Comparison of ENCODE assay signal across 2 cellular contexts in the genomic region with DNA sequence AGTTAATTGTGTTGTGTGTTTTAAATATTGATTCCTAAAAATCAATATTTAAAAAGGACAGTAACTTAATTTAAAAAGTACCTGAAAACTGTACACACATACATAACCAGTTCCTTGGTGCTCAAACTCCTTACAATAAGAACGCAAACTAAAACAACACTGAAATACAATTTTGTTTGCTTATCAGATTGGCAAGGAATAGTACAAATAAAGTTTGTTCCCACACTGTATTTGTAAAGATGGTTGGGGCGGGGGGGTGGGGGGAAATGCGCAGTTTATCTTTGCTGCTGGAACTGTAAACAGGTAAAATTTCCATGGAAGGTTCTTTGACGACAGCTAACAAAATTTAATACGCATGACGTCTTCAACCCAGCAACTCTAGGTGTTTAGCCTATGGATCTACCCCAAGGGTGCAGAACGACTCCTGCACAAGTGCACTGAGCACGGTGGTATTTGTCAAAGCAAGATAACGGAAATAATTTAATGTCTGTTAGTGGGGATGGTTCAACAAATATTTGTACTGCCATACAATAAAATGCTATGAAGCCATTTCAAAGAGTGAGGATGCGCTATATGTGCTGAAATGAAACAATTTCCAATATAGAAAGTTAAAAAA.
TF ChIP-seq lines count a peak whose summit lies in the region.

No MANE protein-coding gene starts in this region.

TF ChIP-seq in GM23338, 12 proteins besides CTCF, POLR2A, EP300 and RAD21 (continued from another document):
- TF ChIP-seq, protein P1, sequence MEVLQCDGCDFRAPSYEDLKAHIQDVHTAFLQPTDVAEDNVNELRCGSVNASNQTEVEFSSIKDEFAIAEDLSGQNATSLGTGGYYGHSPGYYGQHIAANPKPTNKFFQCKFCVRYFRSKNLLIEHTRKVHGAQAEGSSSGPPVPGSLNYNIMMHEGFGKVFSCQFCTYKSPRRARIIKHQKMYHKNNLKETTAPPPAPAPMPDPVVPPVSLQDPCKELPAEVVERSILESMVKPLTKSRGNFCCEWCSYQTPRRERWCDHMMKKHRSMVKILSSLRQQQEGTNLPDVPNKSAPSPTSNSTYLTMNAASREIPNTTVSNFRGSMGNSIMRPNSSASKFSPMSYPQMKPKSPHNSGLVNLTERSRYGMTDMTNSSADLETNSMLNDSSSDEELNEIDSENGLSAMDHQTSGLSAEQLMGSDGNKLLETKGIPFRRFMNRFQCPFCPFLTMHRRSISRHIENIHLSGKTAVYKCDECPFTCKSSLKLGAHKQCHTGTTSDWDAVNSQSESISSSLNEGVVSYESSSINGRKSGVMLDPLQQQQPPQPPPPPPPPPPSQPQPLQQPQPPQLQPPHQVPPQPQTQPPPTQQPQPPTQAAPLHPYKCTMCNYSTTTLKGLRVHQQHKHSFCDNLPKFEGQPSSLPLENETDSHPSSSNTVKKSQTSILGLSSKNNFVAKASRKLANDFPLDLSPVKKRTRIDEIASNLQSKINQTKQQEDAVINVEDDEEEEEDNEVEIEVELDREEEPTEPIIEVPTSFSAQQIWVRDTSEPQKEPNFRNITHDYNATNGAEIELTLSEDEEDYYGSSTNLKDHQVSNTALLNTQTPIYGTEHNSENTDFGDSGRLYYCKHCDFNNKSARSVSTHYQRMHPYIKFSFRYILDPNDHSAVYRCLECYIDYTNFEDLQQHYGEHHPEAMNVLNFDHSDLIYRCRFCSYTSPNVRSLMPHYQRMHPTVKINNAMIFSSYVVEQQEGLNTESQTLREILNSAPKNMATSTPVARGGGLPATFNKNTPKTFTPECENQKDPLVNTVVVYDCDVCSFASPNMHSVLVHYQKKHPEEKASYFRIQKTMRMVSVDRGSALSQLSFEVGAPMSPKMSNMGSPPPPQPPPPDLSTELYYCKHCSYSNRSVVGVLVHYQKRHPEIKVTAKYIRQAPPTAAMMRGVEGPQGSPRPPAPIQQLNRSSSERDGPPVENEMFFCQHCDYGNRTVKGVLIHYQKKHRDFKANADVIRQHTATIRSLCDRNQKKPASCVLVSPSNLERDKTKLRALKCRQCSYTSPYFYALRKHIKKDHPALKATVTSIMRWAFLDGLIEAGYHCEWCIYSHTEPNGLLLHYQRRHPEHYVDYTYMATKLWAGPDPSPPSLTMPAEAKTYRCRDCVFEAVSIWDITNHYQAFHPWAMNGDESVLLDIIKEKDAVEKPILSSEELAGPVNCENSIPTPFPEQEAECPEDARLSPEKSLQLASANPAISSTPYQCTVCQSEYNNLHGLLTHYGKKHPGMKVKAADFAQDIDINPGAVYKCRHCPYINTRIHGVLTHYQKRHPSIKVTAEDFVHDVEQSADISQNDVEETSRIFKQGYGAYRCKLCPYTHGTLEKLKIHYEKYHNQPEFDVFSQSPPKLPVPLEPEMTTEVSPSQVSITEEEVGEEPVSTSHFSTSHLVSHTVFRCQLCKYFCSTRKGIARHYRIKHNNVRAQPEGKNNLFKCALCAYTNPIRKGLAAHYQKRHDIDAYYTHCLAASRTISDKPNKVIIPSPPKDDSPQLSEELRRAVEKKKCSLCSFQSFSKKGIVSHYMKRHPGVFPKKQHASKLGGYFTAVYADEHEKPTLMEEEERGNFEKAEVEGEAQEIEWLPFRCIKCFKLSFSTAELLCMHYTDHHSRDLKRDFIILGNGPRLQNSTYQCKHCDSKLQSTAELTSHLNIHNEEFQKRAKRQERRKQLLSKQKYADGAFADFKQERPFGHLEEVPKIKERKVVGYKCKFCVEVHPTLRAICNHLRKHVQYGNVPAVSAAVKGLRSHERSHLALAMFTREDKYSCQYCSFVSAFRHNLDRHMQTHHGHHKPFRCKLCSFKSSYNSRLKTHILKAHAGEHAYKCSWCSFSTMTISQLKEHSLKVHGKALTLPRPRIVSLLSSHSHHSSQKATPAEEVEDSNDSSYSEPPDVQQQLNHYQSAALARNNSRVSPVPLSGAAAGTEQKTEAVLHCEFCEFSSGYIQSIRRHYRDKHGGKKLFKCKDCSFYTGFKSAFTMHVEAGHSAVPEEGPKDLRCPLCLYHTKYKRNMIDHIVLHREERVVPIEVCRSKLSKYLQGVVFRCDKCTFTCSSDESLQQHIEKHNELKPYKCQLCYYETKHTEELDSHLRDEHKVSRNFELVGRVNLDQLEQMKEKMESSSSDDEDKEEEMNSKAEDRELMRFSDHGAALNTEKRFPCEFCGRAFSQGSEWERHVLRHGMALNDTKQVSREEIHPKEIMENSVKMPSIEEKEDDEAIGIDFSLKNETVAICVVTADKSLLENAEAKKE (CRISPR knock-in tag; IDR thresholded peaks at IDR 0.05): no peak
- TF ChIP-seq ZNF331 (CRISPR knock-in tag; IDR thresholded peaks at IDR 0.05; ENCODE audit: low read depth) (no peak), EZH2phosphoT487 (IDR thresholded peaks at IDR 0.05; ENCODE audit: unreplicated experiment) (no peak), POLR2AphosphoS5 (IDR thresholded peaks at IDR 0.05; ENCODE audit: low read depth) (no peak)
- TF ChIP-seq, protein P2, sequence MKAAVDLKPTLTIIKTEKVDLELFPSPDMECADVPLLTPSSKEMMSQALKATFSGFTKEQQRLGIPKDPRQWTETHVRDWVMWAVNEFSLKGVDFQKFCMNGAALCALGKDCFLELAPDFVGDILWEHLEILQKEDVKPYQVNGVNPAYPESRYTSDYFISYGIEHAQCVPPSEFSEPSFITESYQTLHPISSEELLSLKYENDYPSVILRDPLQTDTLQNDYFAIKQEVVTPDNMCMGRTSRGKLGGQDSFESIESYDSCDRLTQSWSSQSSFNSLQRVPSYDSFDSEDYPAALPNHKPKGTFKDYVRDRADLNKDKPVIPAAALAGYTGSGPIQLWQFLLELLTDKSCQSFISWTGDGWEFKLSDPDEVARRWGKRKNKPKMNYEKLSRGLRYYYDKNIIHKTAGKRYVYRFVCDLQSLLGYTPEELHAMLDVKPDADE (IDR thresholded peaks at IDR 0.05): no peak
- TF ChIP-seq, protein P3, sequence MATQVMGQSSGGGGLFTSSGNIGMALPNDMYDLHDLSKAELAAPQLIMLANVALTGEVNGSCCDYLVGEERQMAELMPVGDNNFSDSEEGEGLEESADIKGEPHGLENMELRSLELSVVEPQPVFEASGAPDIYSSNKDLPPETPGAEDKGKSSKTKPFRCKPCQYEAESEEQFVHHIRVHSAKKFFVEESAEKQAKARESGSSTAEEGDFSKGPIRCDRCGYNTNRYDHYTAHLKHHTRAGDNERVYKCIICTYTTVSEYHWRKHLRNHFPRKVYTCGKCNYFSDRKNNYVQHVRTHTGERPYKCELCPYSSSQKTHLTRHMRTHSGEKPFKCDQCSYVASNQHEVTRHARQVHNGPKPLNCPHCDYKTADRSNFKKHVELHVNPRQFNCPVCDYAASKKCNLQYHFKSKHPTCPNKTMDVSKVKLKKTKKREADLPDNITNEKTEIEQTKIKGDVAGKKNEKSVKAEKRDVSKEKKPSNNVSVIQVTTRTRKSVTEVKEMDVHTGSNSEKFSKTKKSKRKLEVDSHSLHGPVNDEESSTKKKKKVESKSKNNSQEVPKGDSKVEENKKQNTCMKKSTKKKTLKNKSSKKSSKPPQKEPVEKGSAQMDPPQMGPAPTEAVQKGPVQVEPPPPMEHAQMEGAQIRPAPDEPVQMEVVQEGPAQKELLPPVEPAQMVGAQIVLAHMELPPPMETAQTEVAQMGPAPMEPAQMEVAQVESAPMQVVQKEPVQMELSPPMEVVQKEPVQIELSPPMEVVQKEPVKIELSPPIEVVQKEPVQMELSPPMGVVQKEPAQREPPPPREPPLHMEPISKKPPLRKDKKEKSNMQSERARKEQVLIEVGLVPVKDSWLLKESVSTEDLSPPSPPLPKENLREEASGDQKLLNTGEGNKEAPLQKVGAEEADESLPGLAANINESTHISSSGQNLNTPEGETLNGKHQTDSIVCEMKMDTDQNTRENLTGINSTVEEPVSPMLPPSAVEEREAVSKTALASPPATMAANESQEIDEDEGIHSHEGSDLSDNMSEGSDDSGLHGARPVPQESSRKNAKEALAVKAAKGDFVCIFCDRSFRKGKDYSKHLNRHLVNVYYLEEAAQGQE (IDR thresholded peaks at IDR 0.05; ENCODE audit: unreplicated experiment): no peak

TF ChIP-seq in K562, 482 proteins besides CTCF, POLR2A, EP300 and RAD21 (continued from another document and continues in another):
- TF ChIP-seq, protein P4, sequence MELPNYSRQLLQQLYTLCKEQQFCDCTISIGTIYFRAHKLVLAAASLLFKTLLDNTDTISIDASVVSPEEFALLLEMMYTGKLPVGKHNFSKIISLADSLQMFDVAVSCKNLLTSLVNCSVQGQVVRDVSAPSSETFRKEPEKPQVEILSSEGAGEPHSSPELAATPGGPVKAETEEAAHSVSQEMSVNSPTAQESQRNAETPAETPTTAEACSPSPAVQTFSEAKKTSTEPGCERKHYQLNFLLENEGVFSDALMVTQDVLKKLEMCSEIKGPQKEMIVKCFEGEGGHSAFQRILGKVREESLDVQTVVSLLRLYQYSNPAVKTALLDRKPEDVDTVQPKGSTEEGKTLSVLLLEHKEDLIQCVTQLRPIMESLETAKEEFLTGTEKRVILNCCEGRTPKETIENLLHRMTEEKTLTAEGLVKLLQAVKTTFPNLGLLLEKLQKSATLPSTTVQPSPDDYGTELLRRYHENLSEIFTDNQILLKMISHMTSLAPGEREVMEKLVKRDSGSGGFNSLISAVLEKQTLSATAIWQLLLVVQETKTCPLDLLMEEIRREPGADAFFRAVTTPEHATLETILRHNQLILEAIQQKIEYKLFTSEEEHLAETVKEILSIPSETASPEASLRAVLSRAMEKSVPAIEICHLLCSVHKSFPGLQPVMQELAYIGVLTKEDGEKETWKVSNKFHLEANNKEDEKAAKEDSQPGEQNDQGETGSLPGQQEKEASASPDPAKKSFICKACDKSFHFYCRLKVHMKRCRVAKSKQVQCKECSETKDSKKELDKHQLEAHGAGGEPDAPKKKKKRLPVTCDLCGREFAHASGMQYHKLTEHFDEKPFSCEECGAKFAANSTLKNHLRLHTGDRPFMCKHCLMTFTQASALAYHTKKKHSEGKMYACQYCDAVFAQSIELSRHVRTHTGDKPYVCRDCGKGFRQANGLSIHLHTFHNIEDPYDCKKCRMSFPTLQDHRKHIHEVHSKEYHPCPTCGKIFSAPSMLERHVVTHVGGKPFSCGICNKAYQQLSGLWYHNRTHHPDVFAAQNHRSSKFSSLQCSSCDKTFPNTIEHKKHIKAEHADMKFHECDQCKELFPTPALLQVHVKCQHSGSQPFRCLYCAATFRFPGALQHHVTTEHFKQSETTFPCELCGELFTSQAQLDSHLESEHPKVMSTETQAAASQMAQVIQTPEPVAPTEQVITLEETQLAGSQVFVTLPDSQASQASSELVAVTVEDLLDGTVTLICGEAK (IDR thresholded peaks at IDR 0.05): peak; percentile 60; the same call in 1 of the 2 replicates
- TF ChIP-seq, protein P4 (CRISPR knock-in tag; IDR thresholded peaks at IDR 0.05): no peak
- no peak for TF ChIP-seq KDM4B (IDR thresholded peaks at IDR 0.05; ENCODE audit: borderline replicate concordance in 2 of 2, low read depth in 1 of 2)
- TF ChIP-seq ZBTB1 (CRISPR knock-in tag; IDR thresholded peaks at IDR 0.05; ENCODE audit: borderline replicate concordance, low read depth): no peak
- TF ChIP-seq FOXA1 (IDR thresholded peaks at IDR 0.05; ENCODE audit: borderline replicate concordance): no peak
- TF ChIP-seq, protein P5, sequence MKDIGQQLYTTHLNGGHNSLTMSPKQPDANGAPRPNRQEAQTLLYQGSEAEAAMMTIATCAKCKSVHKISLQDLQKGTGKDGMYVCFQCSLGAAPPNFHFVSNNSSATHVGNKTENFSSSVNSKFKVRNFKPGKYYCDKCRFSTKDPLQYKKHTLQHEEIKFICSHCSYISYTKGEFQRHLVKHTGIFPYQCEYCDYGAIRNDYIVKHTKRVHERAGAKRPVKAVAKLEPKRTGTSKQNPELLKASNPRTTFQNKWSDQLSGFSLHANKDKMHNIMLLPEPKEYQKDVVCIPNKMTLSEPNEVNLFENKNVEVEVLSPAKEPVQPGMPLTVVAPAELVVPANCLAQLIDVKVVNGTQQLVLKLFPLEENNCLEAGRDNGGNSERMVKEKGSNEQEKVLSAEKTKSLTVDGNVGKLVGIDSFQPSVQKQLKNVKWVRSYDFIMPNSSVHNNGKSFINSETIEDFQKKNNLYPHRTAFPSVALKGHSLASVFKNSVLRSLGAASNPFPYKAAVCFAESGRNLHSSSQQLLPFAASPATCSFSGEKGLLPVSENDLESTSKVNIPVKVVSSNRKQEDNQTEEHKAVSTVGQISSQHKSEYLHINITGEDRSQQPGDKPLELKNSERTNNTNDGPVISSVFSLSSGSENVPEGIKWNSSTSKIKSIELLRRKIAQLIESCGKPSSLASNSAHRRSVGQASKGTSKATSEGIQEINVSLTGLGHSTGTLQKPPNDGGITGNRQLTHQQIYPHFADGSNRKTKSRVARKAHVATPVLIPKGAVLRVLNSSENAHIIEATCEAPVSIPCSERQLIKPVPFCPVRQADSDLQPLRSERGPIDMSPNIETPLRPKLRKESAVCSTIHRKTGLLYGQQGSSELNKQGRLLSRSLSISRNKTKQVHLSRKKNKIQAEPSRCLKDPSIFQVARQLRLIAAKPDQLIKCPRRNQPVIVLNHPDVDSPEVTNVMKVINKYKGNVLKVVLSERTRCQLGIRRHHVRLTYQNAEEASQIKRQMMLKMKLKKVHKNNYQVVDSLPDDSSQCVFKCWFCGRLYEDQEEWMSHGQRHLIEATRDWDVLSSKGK (CRISPR knock-in tag; IDR thresholded peaks at IDR 0.05): no peak
- TF ChIP-seq FOXA3 (CRISPR knock-in tag; conservative IDR thresholded peaks at IDR 0.05 in 1 of 2, IDR thresholded peaks at IDR 0.05 in 1 of 2): no peak
- no peak for TF ChIP-seq EHMT2 (IDR thresholded peaks at IDR 0.05)
- no peak for TF ChIP-seq ETS2 (tag; IDR thresholded peaks at IDR 0.05; ENCODE audit: borderline replicate concordance, poor library complexity, severe bottlenecking)
